In genomic region chr7:140512317-140513000, GRCh38 we compare ENCODE assay signal across 12 cellular contexts. TPM values are rescaled to one million over a fixed set of nuclear protein-coding genes. Genes with fewer than 3 reads are reported as not detected.
DNase-seq lines count a peak whose midpoint lies in the region; ATAC-seq and TF ChIP-seq lines count a peak whose summit lies in the region.
"Had no signal": no experiment of that assay in that cellular context is flagged by ENCODE, and none has a peak within 500 bp of the region (broad histone marks: within the 10 kb centered on the region; RNA-seq: fewer than 3 reads in every experiment).

No MANE protein-coding gene starts in this region.

- no peak for TF ChIP-seq CTCF in SK-N-SH (IDR thresholded peaks at IDR 0.05)

- no peaks in the 10 kb centered on the region for H3K27me3 ChIP-seq in SK-N-SH (ENCODE audit: insufficient read depth)
- H3K27me3 ChIP-seq: SJSA1, uterus had no signal

- POLR2A ChIA-PET in SK-N-SH (lab: Yijun Ruan, JAX) = no interaction called here

- no peaks in the 10 kb centered on the region for H4K20me1 ChIP-seq in SK-N-SH (ENCODE audit: insufficient read depth)

- no peaks in the 10 kb centered on the region for H3K79me2 ChIP-seq in SK-N-SH (ENCODE audit: insufficient read depth)

- peaks cover 4% of the 10 kb centered on the region for H3F3A ChIP-seq in SK-N-SH (replicated peaks; ENCODE audit: insufficient read depth)

- peak; percentile 82 for ATAC-seq in left lobe of liver
- ATAC-seq in HG03039 (IDR thresholded peaks at IDR 0.05; ENCODE audit: unreplicated experiment) = no peak
- no peak for ATAC-seq in HG03196 (IDR thresholded peaks at IDR 0.05; ENCODE audit: unreplicated experiment)

- no peak for TF ChIP-seq RAD21 in SK-N-SH (IDR thresholded peaks at IDR 0.05; ENCODE audit: low read length)

- WGBS in SK-N-SH (ENCODE audit: low lambda C conversion rate) = 39% methylated on average over 9 of the region's 9 CpGs

- H3K4me3 ChIP-seq in SK-N-SH (ENCODE audit: low read depth in 2 of 2, low read length in 1 of 2) = no peak overlapping the region
- H3K4me3 ChIP-seq: SJSA1, skin epidermis, uterus had no signal

- DNase-seq in DMS 273 (lab: John Stamatoyannopoulos, UW; ENCODE audit: unreplicated experiment) (peak; percentile 91), NCI-H1417 treated with DMSO at 0.1 percent for 48 hours (lab: John Stamatoyannopoulos, UW) (peak; percentile 66), SK-N-SH (peak; percentile 70), left lobe of liver (ENCODE audit: low spot score) (peak; percentile 69)
- DNase-seq in stimulated activated CD4-positive, alpha-beta T cell treated with anti-CD3 and anti-CD28 coated beads, Interleukin-4, amount 100 ng/mL, for 24 hours = no peak
- DNase-seq in stimulated activated CD4-positive, alpha-beta T cell treated with anti-CD3 and anti-CD28 coated beads, Interleukin-4, amount 100 ng/mL, for 4 hours = no peak
- DNase-seq: activated naive CD8-positive, alpha-beta T cell treated with anti-CD3 and anti-CD28 coated beads, Interleukin-2, amount 10 ng/mL, durations not matched to agents 7 days and 5 days had no signal

- no peaks in the 10 kb centered on the region for H3K36me3 ChIP-seq in SK-N-SH (replicated peaks in 1 of 2; ENCODE audit: control insufficient read depth in 1 of 2, insufficient read depth in 2 of 2, low read length in 1 of 2)
- H3K36me3 ChIP-seq: SJSA1, uterus had no signal

- H3K4me2 ChIP-seq in SK-N-SH = no peak overlapping the region

- CTCF ChIA-PET in SK-N-SH (lab: Yijun Ruan, JAX) = interaction anchor here (0.9 to 14.8 kb wide), 4 partner anchors 25 to 132 kb away, joined by 3 to 433 read pairs (median 4); partner anchors contain the start of gene DENND2A

- peaks cover 0 to 8% of the 10 kb centered on the region in 2 experiments; a peak in 1 of 4 replicates for H3K4me1 ChIP-seq in SK-N-SH (ENCODE audit: control insufficient read depth in 1 of 2, insufficient read depth in 2 of 2, low read depth in 1 of 2, low read length in 1 of 2)
- H3K4me1 ChIP-seq: SJSA1, uterus had no signal

- no peak overlapping the region for H3K9ac ChIP-seq in SK-N-SH

- TF ChIP-seq EP300 in SK-N-SH (IDR thresholded peaks at IDR 0.05; ENCODE audit: borderline replicate concordance in 1 of 2, low read depth in 1 of 2, low read length in 1 of 2) = no peak

- H3K9me2 ChIP-seq in SK-N-SH = no peaks in the 10 kb centered on the region

- no peaks in the 10 kb centered on the region for H3K9me3 ChIP-seq in SK-N-SH
- H3K9me3 ChIP-seq: SJSA1, uterus had no signal

- no peak overlapping the region for H2AFZ ChIP-seq in SK-N-SH (ENCODE audit: low read depth)

- no peak overlapping the region for H3K27ac ChIP-seq in SK-N-SH (ENCODE audit: low read depth in 2 of 2, low read length in 1 of 2)
- H3K27ac ChIP-seq: SJSA1, skin epidermis, uterus had no signal

TF ChIP-seq in SK-N-SH, 30 proteins besides CTCF, POLR2A, EP300 and RAD21:
- no peak for TF ChIP-seq MEF2A (IDR thresholded peaks at IDR 0.05; ENCODE audit: borderline replicate concordance, low read depth)
- TF ChIP-seq CHD2 (IDR thresholded peaks at IDR 0.05; ENCODE audit: low read length, partially characterized antibody) = peak; percentile 84
- no peak for TF ChIP-seq MXI1 (IDR thresholded peaks at IDR 0.05; ENCODE audit: low read depth, low read length)
- TF ChIP-seq NFIC (IDR thresholded peaks at IDR 0.05; ENCODE audit: borderline replicate concordance) = peak; percentile 36; the same call in 1 of the 2 replicates

RNA-seq across cellular contexts. Expression of gene MKRN1, which starts 33.2 kb away (rescaled TPM):
- 53.5 and 61.4 TPM in 2 replicates for polyA plus RNA-seq in SK-N-SH (2012; rRNA removed)
- polyA plus RNA-seq in SK-N-SH (2012; cell fraction: cytosol; rRNA removed) = 59.4 and 62.2 TPM in 2 replicates
- 46.5 and 61.8 TPM in 2 replicates for polyA plus RNA-seq in SK-N-SH (2012; cell fraction: nucleus; rRNA removed)
- total RNA-seq in left lobe of liver = 39.6 TPM

Comparison
In these comparisons a context has a peak if more than half of its experiments do, and no peak if none do; other contexts are left out.
1. DNase-seq: peak in DMS 273 (single experiment), NCI-H1417 treated with DMSO at 0.1 percent for 48 hours (single experiment), SK-N-SH (single experiment) and left lobe of liver (single experiment); none in stimulated activated CD4-positive, alpha-beta T cell treated with anti-CD3 and anti-CD28 coated beads, Interleukin-4, amount 100 ng/mL, for 24 hours (single experiment) and stimulated activated CD4-positive, alpha-beta T cell treated with anti-CD3 and anti-CD28 coated beads, Interleukin-4, amount 100 ng/mL, for 4 hours (0 of 2).